In genomic region chr3:42935472-42935871, GRCh38 we compare ENCODE assay signal across 27 cellular contexts. TPM values are rescaled to one million over a fixed set of nuclear protein-coding genes. Genes with fewer than 3 reads are reported as not detected.
DNase-seq lines count a peak whose midpoint lies in the region; ATAC-seq, FAIRE-seq and TF ChIP-seq lines count a peak whose summit lies in the region.
"Had no signal": no experiment of that assay in that cellular context is flagged by ENCODE, and none has a peak within 500 bp of the region (broad histone marks: within the 10 kb centered on the region; RNA-seq: fewer than 3 reads in every experiment).

No MANE protein-coding gene starts in this region.

- H3K4me3 ChIP-seq in astrocyte (ENCODE audit: insufficient read depth, low read depth, low read length), result no peak overlapping the region
- H3K4me3 ChIP-seq in uterus, result no peak overlapping the region
- no peak overlapping the region for H3K4me3 ChIP-seq in HAP-1
- H3K4me3 ChIP-seq: body of pancreas had no signal

- no peak overlapping the region for H3K9ac ChIP-seq in astrocyte (ENCODE audit: low read length)

- H3K27me3 ChIP-seq in astrocyte (ENCODE audit: insufficient read depth, low read length) (no peaks in the 10 kb centered on the region), uterus (no peaks in the 10 kb centered on the region), HAP-1 (ENCODE audit: low read depth) (peaks cover 8% of the 10 kb centered on the region; the same call in 1 of the 2 replicates)
- H3K27me3 ChIP-seq: body of pancreas, ovary, stomach, transverse colon had no signal

- in situ Hi-C loops in HAP-1 (cut with MboI; ENCODE audit: low sequenced_read_pairs), result no loop called here

- H3K9me3 ChIP-seq in astrocyte (ENCODE audit: insufficient read depth, low read depth, low read length) (no peaks in the 10 kb centered on the region), uterus (no peaks in the 10 kb centered on the region), HAP-1 (no peaks in the 10 kb centered on the region)
- H3K9me3 ChIP-seq: body of pancreas, ovary, stomach, transverse colon had no signal

- H3K4me3 Mint-ChIP-seq in activated CD8-positive, alpha-beta T cell treated with anti-CD3 and anti-CD28 coated beads, Interleukin-2, amount 10 ng/mL, durations not matched to agents 7 days and 5 days, result no peak overlapping the region
- H3K4me3 Mint-ChIP-seq in activated CD8-positive, alpha-beta T cell treated with anti-CD3 and anti-CD28 coated beads for 36 hours, result no peak overlapping the region
- H3K4me3 Mint-ChIP-seq in Calu3 (ENCODE audit: low read depth, unreplicated experiment) (peak overlapping the region; percentile 61), astrocyte (ENCODE audit: unreplicated experiment) (no peak overlapping the region)
- peak overlapping the region in 7 of 10 donors; percentile 32 to 66 (median 57) for H3K4me3 Mint-ChIP-seq in naive thymus-derived CD8-positive, alpha-beta T cell
- H3K4me3 Mint-ChIP-seq: activated CD8-positive, alpha-beta memory T cell treated with anti-CD3 and anti-CD28 coated beads, Interleukin-2, amount 10 ng/mL, durations not matched to agents 7 days and 5 days; IgD-negative memory B cell; mesothelial cell of epicardium had no signal

- no peak for TF ChIP-seq CTCF in activated CD8-positive, alpha-beta T cell treated with anti-CD3 and anti-CD28 coated beads for 36 hours (IDR thresholded peaks at IDR 0.05)
- TF ChIP-seq CTCF in Calu3 (IDR thresholded peaks at IDR 0.05; ENCODE audit: unreplicated experiment) (no peak), astrocyte (IDR thresholded peaks at IDR 0.05; ENCODE audit: insufficient read depth, low read depth, low read length) (no peak), uterus (IDR thresholded peaks at IDR 0.05) (no peak)

- H3K27ac Mint-ChIP-seq in activated CD8-positive, alpha-beta T cell treated with anti-CD3 and anti-CD28 coated beads, Interleukin-2, amount 10 ng/mL, durations not matched to agents 7 days and 5 days, result peak overlapping the region; percentile 32
- no peak overlapping the region for H3K27ac Mint-ChIP-seq in activated CD8-positive, alpha-beta T cell treated with anti-CD3 and anti-CD28 coated beads for 36 hours
- no peak overlapping the region for H3K27ac Mint-ChIP-seq in Calu3 (ENCODE audit: unreplicated experiment)
- H3K27ac Mint-ChIP-seq in astrocyte (ENCODE audit: unreplicated experiment), result no peak overlapping the region
- H3K27ac Mint-ChIP-seq in naive thymus-derived CD8-positive, alpha-beta T cell, result peak overlapping the region in 7 of 10 donors; percentile 6 to 65 (median 30)
- H3K27ac Mint-ChIP-seq: activated CD8-positive, alpha-beta memory T cell treated with anti-CD3 and anti-CD28 coated beads, Interleukin-2, amount 10 ng/mL, durations not matched to agents 7 days and 5 days; IgD-negative memory B cell; mesothelial cell of epicardium; natural killer cell had no signal

- no peaks in the 10 kb centered on the region for H3K27me3 Mint-ChIP-seq in activated CD8-positive, alpha-beta T cell treated with anti-CD3 and anti-CD28 coated beads, Interleukin-2, amount 10 ng/mL, durations not matched to agents 7 days and 5 days (ENCODE audit: low read depth)
- no peaks in the 10 kb centered on the region for H3K27me3 Mint-ChIP-seq in activated CD8-positive, alpha-beta T cell treated with anti-CD3 and anti-CD28 coated beads for 36 hours
- peaks cover 20% of the 10 kb centered on the region for H3K27me3 Mint-ChIP-seq in Calu3 (ENCODE audit: unreplicated experiment)
- H3K27me3 Mint-ChIP-seq in astrocyte (ENCODE audit: low read depth, unreplicated experiment), result peaks cover 9% of the 10 kb centered on the region
- no peaks in the 10 kb centered on the region for H3K27me3 Mint-ChIP-seq in naive thymus-derived CD8-positive, alpha-beta T cell
- H3K27me3 Mint-ChIP-seq: activated CD8-positive, alpha-beta memory T cell treated with anti-CD3 and anti-CD28 coated beads, Interleukin-2, amount 10 ng/mL, durations not matched to agents 7 days and 5 days had no signal

- H4K20me1 ChIP-seq in astrocyte (ENCODE audit: insufficient read depth, low read length), result no peaks in the 10 kb centered on the region

- ATAC-seq in activated CD8-positive, alpha-beta T cell treated with anti-CD3 and anti-CD28 coated beads, Interleukin-2, amount 10 ng/mL, durations not matched to agents 7 days and 5 days, result no peak
- no peak for ATAC-seq in activated CD8-positive, alpha-beta T cell treated with anti-CD3 and anti-CD28 coated beads for 36 hours
- peak; percentile 78 to 80 for ATAC-seq in naive thymus-derived CD8-positive, alpha-beta T cell
- ATAC-seq: activated CD8-positive, alpha-beta memory T cell treated with anti-CD3 and anti-CD28 coated beads, Interleukin-2, amount 10 ng/mL, durations not matched to agents 7 days and 5 days had no signal

- intact Hi-C loops in activated CD8-positive, alpha-beta T cell treated with anti-CD3 and anti-CD28 coated beads for 36 hours (cut with micrococcal nuclease), result no loop called here
- intact Hi-C loops in Calu3 (cut with micrococcal nuclease; ENCODE audit: unreplicated experiment) (no loop called here), uterus (cut with DNase I; ENCODE audit: low total_unique reads) (no loop called here)

- no peak overlapping the region for H3K27ac ChIP-seq in astrocyte (ENCODE audit: low read depth, low read length)
- no peak overlapping the region for H3K27ac ChIP-seq in uterus
- H3K27ac ChIP-seq: body of pancreas, ovary, transverse colon had no signal

- no peaks in the 10 kb centered on the region for H3K79me2 ChIP-seq in astrocyte (ENCODE audit: insufficient read depth, low read length)

- no peaks in the 10 kb centered on the region for H3K4me1 ChIP-seq in astrocyte (ENCODE audit: insufficient read depth, low read length)
- H3K4me1 ChIP-seq in uterus, result no peaks in the 10 kb centered on the region
- H3K4me1 ChIP-seq in HAP-1, result no peaks in the 10 kb centered on the region
- H3K4me1 ChIP-seq: body of pancreas, stomach, transverse colon had no signal

- DNase-seq in activated CD8-positive, alpha-beta T cell treated with anti-CD3 and anti-CD28 coated beads, Interleukin-2, amount 10 ng/mL, durations not matched to agents 7 days and 5 days, result no peak
- no peak for DNase-seq in activated CD8-positive, alpha-beta T cell treated with anti-CD3 and anti-CD28 coated beads for 36 hours
- DNase-seq in Calu3, result no peak
- no peak for DNase-seq in astrocyte (ENCODE audit: low read depth)
- peak in 4 of 10 donors; percentile 10 to 39 (median 32) for DNase-seq in naive thymus-derived CD8-positive, alpha-beta T cell
- DNase-seq in uterus, result no peak
- no peak for DNase-seq in activated CD4-positive, CD25-positive, alpha-beta regulatory T cell treated with anti-CD3 and anti-CD28 coated beads, Interleukin-2, amount 50 U/mL, for 72 hours
- DNase-seq in HAP-1 (ENCODE audit: low spot score in 2 of 2), result no peak
- DNase-seq: activated CD8-positive, alpha-beta memory T cell treated with anti-CD3 and anti-CD28 coated beads, Interleukin-2, amount 10 ng/mL, durations not matched to agents 7 days and 5 days; HCEC 1CT; natural killer cell; NCI-H1092 treated with DMSO at 0.1 percent for 48 hours; NCI-H2029; NCI-H526 treated with DMSO at 0.1 percent for 48 hours had no signal

- no peak for TF ChIP-seq POLR2A in uterus (IDR thresholded peaks at IDR 0.05)

- peak overlapping the region; percentile 69 for H3K4me2 ChIP-seq in astrocyte (ENCODE audit: low read length)

- POLR2A ChIA-PET in activated CD8-positive, alpha-beta T cell treated with anti-CD3 and anti-CD28 coated beads, Interleukin-2, amount 10 ng/mL, durations not matched to agents 7 days and 5 days (lab: Charles Lee), result no interaction called here
- POLR2A ChIA-PET in activated CD8-positive, alpha-beta T cell treated with anti-CD3 and anti-CD28 coated beads for 36 hours (lab: Charles Lee), result no interaction called here
- POLR2A ChIA-PET in naive thymus-derived CD8-positive, alpha-beta T cell (lab: Charles Lee), result interaction anchor here (0.6 kb wide), 1 partner anchor 345 kb away, joined by 4 read pairs; the partner anchor contains the start of gene SS18L2

- CTCF ChIA-PET in activated CD8-positive, alpha-beta T cell treated with anti-CD3 and anti-CD28 coated beads, Interleukin-2, amount 10 ng/mL, durations not matched to agents 7 days and 5 days (lab: Charles Lee), result no interaction called here
- CTCF ChIA-PET in activated CD8-positive, alpha-beta T cell treated with anti-CD3 and anti-CD28 coated beads for 36 hours (lab: Charles Lee), result interaction anchor here (1.6 kb wide), 1 partner anchor 26 kb away, joined by 7 read pairs; no protein-coding TSS in a partner anchor
- CTCF ChIA-PET in Calu3 (lab: Charles Lee), result no interaction called here

- H3K4me1 Mint-ChIP-seq in activated CD8-positive, alpha-beta T cell treated with anti-CD3 and anti-CD28 coated beads, Interleukin-2, amount 10 ng/mL, durations not matched to agents 7 days and 5 days (ENCODE audit: low read depth), result peaks cover 9% of the 10 kb centered on the region
- peaks cover 17% of the 10 kb centered on the region for H3K4me1 Mint-ChIP-seq in activated CD8-positive, alpha-beta T cell treated with anti-CD3 and anti-CD28 coated beads for 36 hours (ENCODE audit: low read depth)
- H3K4me1 Mint-ChIP-seq in Calu3 (ENCODE audit: low read depth, unreplicated experiment), result no peaks in the 10 kb centered on the region
- no peaks in the 10 kb centered on the region for H3K4me1 Mint-ChIP-seq in astrocyte (ENCODE audit: low read depth, unreplicated experiment)
- H3K4me1 Mint-ChIP-seq in naive thymus-derived CD8-positive, alpha-beta T cell, result peaks cover 14 to 33% (median 27%) of the 10 kb centered on the region in 4 donors
- H3K4me1 Mint-ChIP-seq: IgD-negative memory B cell had no signal

- H3K36me3 ChIP-seq in astrocyte (ENCODE audit: insufficient read depth, low read length), result no peaks in the 10 kb centered on the region
- H3K36me3 ChIP-seq in uterus, result no peaks in the 10 kb centered on the region
- H3K36me3 ChIP-seq in HAP-1 (replicated peaks), result no peaks in the 10 kb centered on the region
- H3K36me3 ChIP-seq: ovary, stomach, transverse colon had no signal

- H3K36me3 Mint-ChIP-seq in activated CD8-positive, alpha-beta T cell treated with anti-CD3 and anti-CD28 coated beads, Interleukin-2, amount 10 ng/mL, durations not matched to agents 7 days and 5 days (ENCODE audit: low read depth), result peaks cover 3% of the 10 kb centered on the region
- H3K36me3 Mint-ChIP-seq in activated CD8-positive, alpha-beta T cell treated with anti-CD3 and anti-CD28 coated beads for 36 hours (ENCODE audit: low read depth), result no peaks in the 10 kb centered on the region
- H3K36me3 Mint-ChIP-seq in Calu3 (ENCODE audit: insufficient read depth, unreplicated experiment) (peaks cover 5% of the 10 kb centered on the region), astrocyte (ENCODE audit: low read depth, unreplicated experiment) (no peaks in the 10 kb centered on the region)
- H3K36me3 Mint-ChIP-seq in naive thymus-derived CD8-positive, alpha-beta T cell, result no peaks in the 10 kb centered on the region
- H3K36me3 Mint-ChIP-seq: activated CD8-positive, alpha-beta memory T cell treated with anti-CD3 and anti-CD28 coated beads, Interleukin-2, amount 10 ng/mL, durations not matched to agents 7 days and 5 days; IgD-negative memory B cell; mesothelial cell of epicardium; natural killer cell had no signal

- peaks cover 5% of the 10 kb centered on the region for H3K9me3 Mint-ChIP-seq in activated CD8-positive, alpha-beta T cell treated with anti-CD3 and anti-CD28 coated beads, Interleukin-2, amount 10 ng/mL, durations not matched to agents 7 days and 5 days (ENCODE audit: insufficient read depth)
- H3K9me3 Mint-ChIP-seq in activated CD8-positive, alpha-beta T cell treated with anti-CD3 and anti-CD28 coated beads for 36 hours, result no peaks in the 10 kb centered on the region
- H3K9me3 Mint-ChIP-seq in Calu3 (ENCODE audit: low read depth, unreplicated experiment), result no peaks in the 10 kb centered on the region
- no peaks in the 10 kb centered on the region for H3K9me3 Mint-ChIP-seq in astrocyte (ENCODE audit: unreplicated experiment)
- H3K9me3 Mint-ChIP-seq in naive thymus-derived CD8-positive, alpha-beta T cell, result no peaks in the 10 kb centered on the region
- H3K9me3 Mint-ChIP-seq: mesothelial cell of epicardium, natural killer cell had no signal

- no TSS peak for BruUV-seq in Calu3 (replicated peaks; lab: Mats Ljungman, UMichigan)

- no peak for FAIRE-seq in astrocyte (lab: Jason Lieb, UNC)
- FAIRE-seq: D721Med, islet of Langerhans had no signal

- no peak overlapping the region for H2AFZ ChIP-seq in astrocyte (ENCODE audit: low read depth, low read length)

RNA-seq across cellular contexts. Expression of gene ZNF662, which starts 29.5 kb away (rescaled TPM):
- total RNA-seq in activated CD8-positive, alpha-beta T cell treated with anti-CD3 and anti-CD28 coated beads, Interleukin-2, amount 10 ng/mL, durations not matched to agents 7 days and 5 days, result 1 to 10 TPM; 1.2 to 1.7 TPM
- 1 to 10 TPM; 2.1 to 3.2 TPM for total RNA-seq in activated CD8-positive, alpha-beta T cell treated with anti-CD3 and anti-CD28 coated beads for 36 hours
- 1.1 and 1.2 TPM in 2 replicates for total RNA-seq in Calu3 (2022)
- total RNA-seq in astrocyte, result 0.23 and 0.53 TPM in 2 replicates
- total RNA-seq in naive thymus-derived CD8-positive, alpha-beta T cell, result 10 to 100 TPM; 17.6 to 19.5 TPM
- 1 to 10 TPM in 1 of 3 donors, under 1 TPM in 2; 0.22 to 1.1 (median 0.36) TPM for polyA plus RNA-seq in naive thymus-derived CD8-positive, alpha-beta T cell
- 10 to 100 TPM in 3 of 4 donors, 1 to 10 TPM in 1; 7.2 to 25.5 (median 19.6) TPM for total RNA-seq in uterus
- total RNA-seq: chondrocyte had no signal
- polyA plus RNA-seq: IgD-negative memory B cell had no signal

RNA-seq across cellular contexts. Expression of gene GASK1A, which starts 43.6 kb away (rescaled TPM):
- not detected for total RNA-seq in activated CD8-positive, alpha-beta T cell treated with anti-CD3 and anti-CD28 coated beads, Interleukin-2, amount 10 ng/mL, durations not matched to agents 7 days and 5 days
- under 1 TPM in 1 of 2 experiments, not detected in 1; 0.11 TPM for total RNA-seq in activated CD8-positive, alpha-beta T cell treated with anti-CD3 and anti-CD28 coated beads for 36 hours
- total RNA-seq in Calu3 (2022) (1.6 and 2.3 TPM in 2 replicates), astrocyte (0.09 TPM in 1 of 2 replicates, not detected in the other), uterus (10 to 100 TPM; 26.3 to 65.8 (median 48.0) TPM)
- under 1 TPM in 1 of 2 experiments, not detected in 1; 0.14 TPM for total RNA-seq in naive thymus-derived CD8-positive, alpha-beta T cell
- polyA plus RNA-seq in naive thymus-derived CD8-positive, alpha-beta T cell, result under 1 TPM in 1 of 3 donors, not detected in 2; 0.09 TPM
- total RNA-seq: activated CD8-positive, alpha-beta memory T cell treated with anti-CD3 and anti-CD28 coated beads, Interleukin-2, amount 10 ng/mL, durations not matched to agents 7 days and 5 days; T-helper 1 cell treated with Interleukin-12 subunit alpha and Interleukin-12 subunit beta and Interleukin-4 antibody, amounts not matched to agents 30 ng/mL and 1 ng/mL, for 36 hours had no signal
- polyA plus RNA-seq: IgD-negative memory B cell had no signal

RNA-seq across cellular contexts. Expression of gene CYP8B1, which starts 59.8 kb away (rescaled TPM):
- total RNA-seq in activated CD8-positive, alpha-beta T cell treated with anti-CD3 and anti-CD28 coated beads, Interleukin-2, amount 10 ng/mL, durations not matched to agents 7 days and 5 days, result not detected
- not detected for total RNA-seq in activated CD8-positive, alpha-beta T cell treated with anti-CD3 and anti-CD28 coated beads for 36 hours
- total RNA-seq in Calu3 (2022) (not detected in 2 replicates), astrocyte (not detected in 2 replicates), uterus (not detected)
- total RNA-seq in naive thymus-derived CD8-positive, alpha-beta T cell, result not detected
- polyA plus RNA-seq in naive thymus-derived CD8-positive, alpha-beta T cell, result not detected
- total RNA-seq: activated CD8-positive, alpha-beta memory T cell treated with anti-CD3 and anti-CD28 coated beads, Interleukin-2, amount 10 ng/mL, durations not matched to agents 7 days and 5 days; body of pancreas; chondrocyte; lower leg skin; M059J; mesothelial cell of epicardium; natural killer cell; stomach; T-helper 1 cell treated with Interleukin-12 subunit alpha and Interleukin-12 subunit beta and Interleukin-4 antibody, amounts not matched to agents 30 ng/mL and 1 ng/mL, for 36 hours; transverse colon had no signal
- polyA plus RNA-seq: BJ, IgD-negative memory B cell, ovary had no signal

Comparison
In these comparisons a context has a peak if more than half of its experiments do, and no peak if none do; other contexts are left out.
1. H3K27ac Mint-ChIP-seq: peak in activated CD8-positive, alpha-beta T cell treated with anti-CD3 and anti-CD28 coated beads, Interleukin-2, amount 10 ng/mL, durations not matched to agents 7 days and 5 days (single experiment) and naive thymus-derived CD8-positive, alpha-beta T cell (7 of 10); none in activated CD8-positive, alpha-beta T cell treated with anti-CD3 and anti-CD28 coated beads for 36 hours (single experiment), Calu3 (single experiment) and astrocyte (single experiment).
2. ATAC-seq: peak in naive thymus-derived CD8-positive, alpha-beta T cell (2 of 2); none in activated CD8-positive, alpha-beta T cell treated with anti-CD3 and anti-CD28 coated beads, Interleukin-2, amount 10 ng/mL, durations not matched to agents 7 days and 5 days (single experiment) and activated CD8-positive, alpha-beta T cell treated with anti-CD3 and anti-CD28 coated beads for 36 hours (single experiment).
3. H3K4me3 Mint-ChIP-seq: peak in Calu3 (single experiment) and naive thymus-derived CD8-positive, alpha-beta T cell (7 of 10); none in activated CD8-positive, alpha-beta T cell treated with anti-CD3 and anti-CD28 coated beads, Interleukin-2, amount 10 ng/mL, durations not matched to agents 7 days and 5 days (single experiment), activated CD8-positive, alpha-beta T cell treated with anti-CD3 and anti-CD28 coated beads for 36 hours (single experiment) and astrocyte (single experiment).